ENCODE assay signal across 8 cellular contexts in genomic region chr19:4007021-4007835, GRCh38. TPM values are rescaled to one million over a fixed set of nuclear protein-coding genes. Genes with fewer than 3 reads are reported as not detected.
DNase-seq lines count a peak whose midpoint lies in the region; ATAC-seq and TF ChIP-seq lines count a peak whose summit lies in the region.

Gene PIAS4, plus strand, starts transcription at chr19:4007736. Its CDS starts 25 bp downstream, at chr19:4007761.

- TF ChIP-seq CTCF in CD8-positive, alpha-beta T cell (IDR thresholded peaks at IDR 0.05) = no peak

- peak; percentile 89 to 99 (median 95) for DNase-seq in CD8-positive, alpha-beta T cell
- DNase-seq in HS-5 (ENCODE audit: low read depth) (peak; percentile 78), NK-92 (lab: John Stamatoyannopoulos, UW; ENCODE audit: unreplicated experiment) (peak; percentile 69), memory B cell (ENCODE audit: low spot score in 2 of 2) (peak; percentile 86 to 89)
- DNase-seq in effector memory CD4-positive, alpha-beta T cell = peak; percentile 91 to 93 (median 93)
- DNase-seq in stimulated activated CD8-positive, alpha-beta memory T cell treated with anti-CD3 and anti-CD28 coated beads, Interleukin-12 subunit alpha, Interleukin-12 subunit beta, amount 100 ng/mL, for 24 hours (ENCODE audit: extremely low read depth) = peak; percentile 82

- peaks cover 38% of the 10 kb centered on the region for H3K4me1 ChIP-seq in CD8-positive, alpha-beta T cell (ENCODE audit: insufficient read depth, low read length)
- peaks cover 28% of the 10 kb centered on the region for H3K4me1 ChIP-seq in effector memory CD4-positive, alpha-beta T cell (ENCODE audit: control insufficient read depth, insufficient read depth, low read length, poor library complexity, severe bottlenecking)

- H3K36me3 Mint-ChIP-seq in CD8-positive, alpha-beta T cell = peaks cover 4% of the 10 kb centered on the region
- H3K36me3 Mint-ChIP-seq in memory B cell = no peaks in the 10 kb centered on the region

- CTCF ChIA-PET in CD8-positive, alpha-beta T cell (lab: Charles Lee) = interaction anchor here (0.6 to 3.0 kb wide), 9 partner anchors 14 to 195 kb away, joined by 3 to 15 read pairs (median 3); no protein-coding TSS in a partner anchor
- CTCF ChIA-PET in activated CD8-positive, alpha-beta memory T cell treated with anti-CD3 and anti-CD28 coated beads for 36 hours (lab: Charles Lee) = interaction anchor here (0.6 to 2.0 kb wide), 11 partner anchors 10 to 346 kb away, joined by 3 to 13 read pairs (median 4); partner anchors contain the start of gene EEF2

- no peaks in the 10 kb centered on the region for H3K27me3 Mint-ChIP-seq in CD8-positive, alpha-beta T cell (ENCODE audit: low read depth)
- no peaks in the 10 kb centered on the region for H3K27me3 Mint-ChIP-seq in memory B cell

- H3K4me1 Mint-ChIP-seq in CD8-positive, alpha-beta T cell (ENCODE audit: low read depth) = peaks cover 24% of the 10 kb centered on the region
- H3K4me1 Mint-ChIP-seq in memory B cell = peaks cover 17% of the 10 kb centered on the region

- no peaks in the 10 kb centered on the region for H3K27me3 ChIP-seq in CD8-positive, alpha-beta T cell (ENCODE audit: insufficient read depth, low read length)
- no peaks in the 10 kb centered on the region for H3K27me3 ChIP-seq in effector memory CD4-positive, alpha-beta T cell (replicated peaks; ENCODE audit: control insufficient read depth, insufficient read depth, low read length, poor library complexity, severe bottlenecking)

- peak within 1 kb of the TSS; percentile 83 for H3K4me3 Mint-ChIP-seq in CD8-positive, alpha-beta T cell
- peak within 1 kb of the TSS; percentile 90 for H3K4me3 Mint-ChIP-seq in memory B cell

- no peaks in the 10 kb centered on the region for H3K9me3 Mint-ChIP-seq in CD8-positive, alpha-beta T cell
- no peaks in the 10 kb centered on the region for H3K9me3 Mint-ChIP-seq in memory B cell

- H3K27ac Mint-ChIP-seq in CD8-positive, alpha-beta T cell = peak within 1 kb of the TSS; percentile 84
- H3K27ac Mint-ChIP-seq in memory B cell = peak within 1 kb of the TSS; percentile 85

- peak within 1 kb of the TSS; percentile 87 for H3K4me3 ChIP-seq in CD8-positive, alpha-beta T cell (ENCODE audit: low read depth, low read length)
- peak within 1 kb of the TSS; percentile 75 for H3K4me3 ChIP-seq in effector memory CD4-positive, alpha-beta T cell (ENCODE audit: insufficient read depth, low read depth, low read length, poor library complexity, severe bottlenecking)

- peaks cover 5% of the 10 kb centered on the region for H3K36me3 ChIP-seq in CD8-positive, alpha-beta T cell (ENCODE audit: insufficient read depth, low read length)
- peaks cover 14% of the 10 kb centered on the region for H3K36me3 ChIP-seq in effector memory CD4-positive, alpha-beta T cell (ENCODE audit: control insufficient read depth, insufficient read depth, low read length)

- no peaks in the 10 kb centered on the region for H3K9me3 ChIP-seq in CD8-positive, alpha-beta T cell (ENCODE audit: low read length)
- H3K9me3 ChIP-seq in effector memory CD4-positive, alpha-beta T cell (ENCODE audit: control insufficient read depth, low read length) = no peaks in the 10 kb centered on the region

- peak within 1 kb of the TSS; percentile 58 for H3K27ac ChIP-seq in CD8-positive, alpha-beta T cell (ENCODE audit: low read depth, low read length)
- H3K27ac ChIP-seq in effector memory CD4-positive, alpha-beta T cell (ENCODE audit: insufficient read depth, low read length, poor library complexity, severe bottlenecking) = peak within 1 kb of the TSS; percentile 60

- ATAC-seq in CD8-positive, alpha-beta T cell = peak; percentile 91
- ATAC-seq in GM19467 (IDR thresholded peaks at IDR 0.05; ENCODE audit: unreplicated experiment) (peak; percentile 67), memory B cell (ENCODE audit: low read depth) (peak; percentile 84)

- POLR2A ChIA-PET in CD8-positive, alpha-beta T cell (lab: Charles Lee) = interaction anchor here (0.6 to 3.0 kb wide), 12 partner anchors 18 to 508 kb away, joined by 3 to 24 read pairs (median 3); partner anchors contain the start of genes EEF2 and ZBTB7A
- POLR2A ChIA-PET in activated CD8-positive, alpha-beta memory T cell treated with anti-CD3 and anti-CD28 coated beads for 36 hours (lab: Charles Lee) = interaction anchor here (0.6 to 1.7 kb wide), 6 partner anchors 16 to 618 kb away, joined by 3 to 8 read pairs (median 4); partner anchors contain the start of genes DAPK3 and EEF2

- intact Hi-C loops in CD8-positive, alpha-beta T cell (cut with DNase I, micrococcal nuclease) = loop anchor here (1.0 to 5.0 kb wide), 9 partner anchors 17 to 393 kb away; partner anchors contain the start of genes ANKRD24 (in 2 of the 2), EEF2 (in 2 of the 2), MAP2K2 (in 2 of the 2) and SIRT6 (in 2 of the 2)

RNA-seq across cellular contexts. Expression of gene PIAS4, which starts in this region (rescaled TPM):
- total RNA-seq in CD8-positive, alpha-beta T cell = 10 to 100 TPM; 11.6 to 14.9 TPM
- 10 to 100 TPM; 32.9 to 34.7 TPM for total RNA-seq in activated CD8-positive, alpha-beta memory T cell treated with anti-CD3 and anti-CD28 coated beads for 36 hours

Comparison
In these comparisons a context has a peak if more than half of its experiments do, and no peak if none do; other contexts are left out.
1. Peak in every context shown above with its lines: DNase-seq, ATAC-seq, H3K4me3 ChIP-seq and H3K27ac ChIP-seq.